8 cellular contexts compared by ENCODE assay signal in genomic region chrX:155026727-155027508, GRCh38. TPM values are rescaled to one million over a fixed set of nuclear protein-coding genes. Genes with fewer than 3 reads are reported as not detected.
A peak's percentile ranks its signal among the peaks of the same experiment; 100 is the strongest.
DNase-seq lines count a peak whose midpoint lies in the region; ATAC-seq and TF ChIP-seq lines count a peak whose summit lies in the region.

FUNDC2 (plus strand) TSS chrX:155026844; CDS start chrX:155026939, 95 bp downstream.

- no peak within 1 kb of the TSS for H2BK20ac ChIP-seq in H9 (ENCODE audit: low read depth, low read length, poor library complexity, severe bottlenecking)

- H3K9ac ChIP-seq in ES-I3 (ENCODE audit: low read depth, low read length) (peak within 1 kb of the TSS; percentile 74), H9 (ENCODE audit: extremely low read depth, insufficient read length, low read length) (peak within 1 kb of the TSS; percentile 79)

- no peaks in the 10 kb centered on the region for H3K27me3 ChIP-seq in H9 (ENCODE audit: insufficient read depth, low read length)

- H3K18ac ChIP-seq in H9 (ENCODE audit: insufficient read length, low read depth, low read length) = peak within 1 kb of the TSS; percentile 85

- peak within 1 kb of the TSS; percentile 75 for H4K5ac ChIP-seq in H9 (ENCODE audit: insufficient read length, low read depth, low read length)

- DNase-seq in H9 = peak; percentile 87
- DNase-seq in M059J (ENCODE audit: low read depth) = peak; percentile 97
- DNase-seq in activated T-helper 9 cell treated with anti-CD3 and anti-CD28 coated beads, Interleukin-2, amount 50 U/mL, for 16 hours (ENCODE audit: low read depth) = peak; percentile 87
- peak; percentile 86 for DNase-seq in fibroblast of peridontal ligament (ENCODE audit: extremely low read depth)
- DNase-seq in natural killer cell treated with Interleukin-12 subunit alpha and Interleukin-12 subunit beta and Interleukin-15 and Interleukin-18, amount 100 ng/mL, for 72 hours (ENCODE audit: low spot score) = peak; percentile 96
- peak; percentile 91 for DNase-seq in stimulated activated naive CD8-positive, alpha-beta T cell treated with anti-CD3 and anti-CD28 coated beads, Interleukin-15, Interleukin-2, amounts not matched to agents 100 U/mL and 50 U/mL, for 24 hours

- peak within 1 kb of the TSS; percentile 87 for H3K4me2 ChIP-seq in H9 (ENCODE audit: insufficient read depth, insufficient read length, low read length)

- H3K27ac Mint-ChIP-seq in H9 = peak within 1 kb of the TSS; percentile 65 to 91 (median 88); a peak in 4 of 7 replicates
- H3K27ac Mint-ChIP-seq in natural killer cell treated with Interleukin-12 subunit alpha and Interleukin-12 subunit beta and Interleukin-15 and Interleukin-18, amount 100 ng/mL, for 72 hours = peak within 1 kb of the TSS; percentile 89 to 95

- H3K27me3 Mint-ChIP-seq in H9 (ENCODE audit: low read depth) = no peaks in the 10 kb centered on the region
- H3K27me3 Mint-ChIP-seq in natural killer cell treated with Interleukin-12 subunit alpha and Interleukin-12 subunit beta and Interleukin-15 and Interleukin-18, amount 100 ng/mL, for 72 hours = peaks cover 0 to 17% of the 10 kb centered on the region in 2 donors

- no peak within 1 kb of the TSS for H4K8ac ChIP-seq in H9 (replicated peaks; ENCODE audit: insufficient read length, low read depth, low read length)

- peak within 1 kb of the TSS; percentile 78 to 87 for H3K4me3 Mint-ChIP-seq in H9
- peak within 1 kb of the TSS; percentile 89 for H3K4me3 Mint-ChIP-seq in natural killer cell treated with Interleukin-12 subunit alpha and Interleukin-12 subunit beta and Interleukin-15 and Interleukin-18, amount 100 ng/mL, for 72 hours

- H3K9me3 Mint-ChIP-seq in H9 = peaks cover 61 to 66% of the 10 kb centered on the region in 2 experiments
- H3K9me3 Mint-ChIP-seq in natural killer cell treated with Interleukin-12 subunit alpha and Interleukin-12 subunit beta and Interleukin-15 and Interleukin-18, amount 100 ng/mL, for 72 hours = no peaks in the 10 kb centered on the region

- H3K23ac ChIP-seq in H9 (ENCODE audit: insufficient read length, low read depth, low read length) = no peak within 1 kb of the TSS

- no peak within 1 kb of the TSS; the same call in 1 of the 2 replicates for H3K4ac ChIP-seq in H9 (ENCODE audit: low read depth, low read length)

- peak; percentile 94 to 96 for ATAC-seq in natural killer cell treated with Interleukin-12 subunit alpha and Interleukin-12 subunit beta and Interleukin-15 and Interleukin-18, amount 100 ng/mL, for 72 hours
- ATAC-seq in stimulated activated naive CD8-positive, alpha-beta T cell treated with anti-CD3 and anti-CD28 coated beads, Interleukin-15, Interleukin-2, amounts not matched to agents 100 U/mL and 50 U/mL, for 24 hours = peak; percentile 90

- no peak for TF ChIP-seq CTCF in H9 (conservative IDR thresholded peaks at IDR 0.05)

- peaks cover 3 to 7% (median 4%) of the 10 kb centered on the region in 3 experiments; a peak in 5 of 7 replicates for H3K36me3 Mint-ChIP-seq in H9 (ENCODE audit: insufficient read depth in 1 of 3, low read depth in 3 of 3)
- no peaks in the 10 kb centered on the region for H3K36me3 Mint-ChIP-seq in natural killer cell treated with Interleukin-12 subunit alpha and Interleukin-12 subunit beta and Interleukin-15 and Interleukin-18, amount 100 ng/mL, for 72 hours

- H3K23me2 ChIP-seq in H9 (ENCODE audit: insufficient read length, low read depth, low read length, poor library complexity, severe bottlenecking) = no peaks in the 10 kb centered on the region

- no peak within 1 kb of the TSS for H2BK120ac ChIP-seq in H9 (ENCODE audit: low read depth, low read length, poor library complexity, severe bottlenecking)

- H2AFZ ChIP-seq in H9 (ENCODE audit: low read length) = no peak within 1 kb of the TSS

- H2AK5ac ChIP-seq in H9 (ENCODE audit: insufficient read length, low read length) = no peak within 1 kb of the TSS

- no peaks in the 10 kb centered on the region for H3K36me3 ChIP-seq in ES-I3 (ENCODE audit: insufficient read depth, low read length)

- peak; percentile 71 for TF ChIP-seq POLR2A in Raji (IDR thresholded peaks at IDR 0.05; ENCODE audit: insufficient read depth, low read depth, low read length)

- peaks cover 7 to 10% of the 10 kb centered on the region in 2 experiments for H3K4me1 Mint-ChIP-seq in H9
- peaks cover 6 to 12% of the 10 kb centered on the region in 2 donors for H3K4me1 Mint-ChIP-seq in natural killer cell treated with Interleukin-12 subunit alpha and Interleukin-12 subunit beta and Interleukin-15 and Interleukin-18, amount 100 ng/mL, for 72 hours (ENCODE audit: low read depth in 2 of 2)

- H3K56ac ChIP-seq in H9 (ENCODE audit: insufficient read length, low read depth, low read length) = no peak within 1 kb of the TSS

- H3K27ac ChIP-seq in H9 (ENCODE audit: insufficient read length, low read depth, low read length) = no peak within 1 kb of the TSS

- H3K14ac ChIP-seq in H9 (ENCODE audit: insufficient read depth, low read length) = peak within 1 kb of the TSS; percentile 39

- no peaks in the 10 kb centered on the region for H3K79me1 ChIP-seq in H9 (ENCODE audit: insufficient read depth, low read depth, low read length, poor library complexity, severe bottlenecking)

- H2BK15ac ChIP-seq in H9 (ENCODE audit: low read depth, low read length) = no peak within 1 kb of the TSS

- no peak within 1 kb of the TSS for H2BK12ac ChIP-seq in H9 (ENCODE audit: insufficient read length, low read depth, low read length)

- H3K79me2 ChIP-seq in H9 (ENCODE audit: insufficient read depth, low read length) = no peaks in the 10 kb centered on the region

- no peak within 1 kb of the TSS for H2BK5ac ChIP-seq in H9 (ENCODE audit: insufficient read length, low read length)

- H3K9me3 ChIP-seq in ES-I3 (ENCODE audit: control insufficient read depth, insufficient read depth, low read length) (no peaks in the 10 kb centered on the region), H9 (ENCODE audit: control insufficient read depth, low read depth, low read length) (peaks cover 33% of the 10 kb centered on the region)

- no CpG with 5 or more reads among the region's 82 CpGs for whole genome bisulfite sequencing in H9 (ENCODE audit: extremely low coverage, insufficient read length, low lambda C conversion rate)

- no peaks in the 10 kb centered on the region for H4K20me1 ChIP-seq in H9 (ENCODE audit: control insufficient read depth, insufficient read depth, insufficient read length)

- no peak within 1 kb of the TSS for H3T11ph ChIP-seq in H9 (ENCODE audit: low read length)

- no peak within 1 kb of the TSS for H4K91ac ChIP-seq in H9 (ENCODE audit: insufficient read length, low read depth, low read length)

- no peaks in the 10 kb centered on the region for H3K4me1 ChIP-seq in ES-I3 (ENCODE audit: insufficient read depth, low read length)
- no peaks in the 10 kb centered on the region for H3K4me1 ChIP-seq in H9 (ENCODE audit: insufficient read depth, low read length)

RNA-seq across cellular contexts. Expression of gene FUNDC2, which starts in this region (rescaled TPM):
- 57.9 and 62.1 TPM in 2 replicates for total RNA-seq in H9 (2021)
- total RNA-seq in M059J (2014; rRNA removed; shearing (Covaris generic)) = 88.9 and 139 TPM in 2 replicates
- 10 to 100 TPM; 47.2 to 62.5 TPM for total RNA-seq in natural killer cell treated with Interleukin-12 subunit alpha and Interleukin-12 subunit beta and Interleukin-15 and Interleukin-18, amount 100 ng/mL, for 72 hours
